Comparison of ENCODE assay signal across 20 cellular contexts in the genomic region with DNA sequence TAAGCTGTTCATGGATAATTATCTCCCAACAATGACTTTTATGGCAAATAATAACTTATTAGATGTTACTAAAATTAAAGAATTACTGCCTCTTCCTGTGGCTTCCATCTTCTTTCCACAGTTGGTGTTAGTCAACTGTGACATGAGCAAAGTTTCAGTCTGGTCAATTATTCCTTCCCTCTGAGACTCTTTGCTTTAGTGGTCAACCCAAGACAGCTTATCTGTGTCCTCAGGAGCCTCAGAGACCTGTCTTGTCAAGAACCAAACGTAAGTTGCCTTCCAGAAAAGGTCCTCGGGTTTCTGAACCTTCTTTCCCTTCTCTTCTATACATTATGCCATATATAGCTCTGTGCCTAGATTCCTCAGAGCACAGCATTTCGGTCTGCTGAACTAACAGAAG.
DNase-seq lines count a peak whose midpoint lies in the region; ATAC-seq, FAIRE-seq and TF ChIP-seq lines count a peak whose summit lies in the region.
"Had no signal": no experiment of that assay in that cellular context is flagged by ENCODE, and none has a peak within 500 bp of the region (broad histone marks: within the 10 kb centered on the region; RNA-seq: fewer than 3 reads in every experiment).

No MANE protein-coding gene starts in this region.

- TF ChIP-seq EP300 in GM12878 (IDR thresholded peaks at IDR 0.05; ENCODE audit: borderline replicate concordance in 1 of 2, control insufficient read depth in 1 of 2, low read depth in 2 of 2, low read length in 2 of 2): no peak

- H3K9me3 ChIP-seq in BLaER1 (no peaks in the 10 kb centered on the region), GM12878 (replicated peaks; ENCODE audit: control insufficient read depth, insufficient read depth, low read length) (no peaks in the 10 kb centered on the region; the same call in 2 of the 3 replicates), neural progenitor cell (ENCODE audit: low read depth) (no peaks in the 10 kb centered on the region)

- H3K27ac Mint-ChIP-seq in neural progenitor cell: no peak overlapping the region
- H3K27ac Mint-ChIP-seq: B cell; CD4-positive, alpha-beta memory T cell had no signal

- H3K4me1 ChIP-seq in BLaER1: peaks cover 9% of the 10 kb centered on the region
- H3K4me1 ChIP-seq in GM12878 (ENCODE audit: control insufficient read depth, insufficient read depth, low read length): no peaks in the 10 kb centered on the region
- H3K4me1 ChIP-seq in neural progenitor cell: no peaks in the 10 kb centered on the region

- H3K9ac ChIP-seq in BLaER1 (no peak overlapping the region), GM12878 (ENCODE audit: control insufficient read depth, insufficient read depth, low read length) (no peak overlapping the region), neural progenitor cell (no peak overlapping the region)
- H3K9ac ChIP-seq: GM23248 had no signal

- no peaks in the 10 kb centered on the region for H3K36me3 Mint-ChIP-seq in neural progenitor cell
- H3K36me3 Mint-ChIP-seq: CD4-positive, alpha-beta memory T cell had no signal

- 0% methylated on average over 3 of the region's 3 CpGs for WGBS in GM12878 (ENCODE audit: insufficient coverage, insufficient replicate concordance, low lambda C conversion rate, missing lambda C conversion rate)

- CTCF ChIA-PET in GM12878 (lab: Yijun Ruan, JAX): interaction anchor here (0.5 to 1.2 kb wide), 3 partner anchors 10 to 31 kb away, joined by 3 read pairs; no protein-coding TSS in a partner anchor

- no peak for FAIRE-seq in GM12878 (lab: Jason Lieb, UNC)
- FAIRE-seq: G401.6, H1 had no signal

- no TSS peak for BruUV-seq in GM12878 (replicated peaks; lab: Mats Ljungman, UMichigan)

- peak overlapping the region; percentile 49 for H3K4me2 ChIP-seq in BLaER1
- no peak overlapping the region for H3K4me2 ChIP-seq in GM12878 (ENCODE audit: control insufficient read depth, insufficient read depth)
- no peak overlapping the region for H3K4me2 ChIP-seq in neural progenitor cell

- SMC1A ChIA-PET in GM12878 (lab: Charles Lee; ENCODE audit: uncharacterized antibody, unreplicated experiment): interaction anchor here (0.5 to 1.3 kb wide), 3 partner anchors 35 to 92 kb away, joined by 3 read pairs; no protein-coding TSS in a partner anchor

- no peak for TF ChIP-seq POLR2A in GM12878 (IDR thresholded peaks at IDR 0.05; ENCODE audit: low read depth, low read length)

- no peaks in the 10 kb centered on the region for H3K27me3 Mint-ChIP-seq in neural progenitor cell (ENCODE audit: insufficient read depth, low read depth)
- H3K27me3 Mint-ChIP-seq: B cell; CD4-positive, alpha-beta memory T cell had no signal

- H3F3A ChIP-seq in neural progenitor cell (ENCODE audit: low read depth): no peaks in the 10 kb centered on the region

- no peaks in the 10 kb centered on the region for H3K36me3 ChIP-seq in BLaER1
- no peaks in the 10 kb centered on the region for H3K36me3 ChIP-seq in GM12878 (ENCODE audit: control insufficient read depth in 2 of 2, insufficient read depth in 2 of 2, low read length in 1 of 2)
- H3K36me3 ChIP-seq in neural progenitor cell: no peaks in the 10 kb centered on the region

- no peak overlapping the region for H3K27ac ChIP-seq in BLaER1
- no peak overlapping the region for H3K27ac ChIP-seq in GM12878 (ENCODE audit: control insufficient read depth, insufficient read depth)
- H3K27ac ChIP-seq in neural progenitor cell: no peak overlapping the region
- H3K27ac ChIP-seq: 22Rv1, GM23248 had no signal

- TF ChIP-seq RAD21 in GM12878 (IDR thresholded peaks at IDR 0.05; ENCODE audit: insufficient read depth, low read depth, low read length): no peak

- in situ Hi-C loops in GM12878 (cut with MboI): no loop called here

- no peaks in the 10 kb centered on the region for H3K79me2 ChIP-seq in GM12878 (ENCODE audit: control insufficient read depth, insufficient read depth, low read length)
- H3K79me2 ChIP-seq in neural progenitor cell (ENCODE audit: low read depth): no peaks in the 10 kb centered on the region

- H4K20me1 ChIP-seq in BLaER1: no peaks in the 10 kb centered on the region
- no peaks in the 10 kb centered on the region for H4K20me1 ChIP-seq in GM12878 (ENCODE audit: control insufficient read depth, insufficient read depth)
- no peaks in the 10 kb centered on the region for H4K20me1 ChIP-seq in neural progenitor cell (ENCODE audit: low read depth)

- H3K4me1 Mint-ChIP-seq in neural progenitor cell: no peaks in the 10 kb centered on the region
- H3K4me1 Mint-ChIP-seq: B cell; CD4-positive, alpha-beta memory T cell had no signal

- TF ChIP-seq CTCF in GM12878 (IDR thresholded peaks at IDR 0.05 in 2 of 3, conservative IDR thresholded peaks at IDR 0.05 in 1 of 3; ENCODE audit: control insufficient read depth in 2 of 3, extremely low read depth in 1 of 3, insufficient read depth in 1 of 3, low read depth in 3 of 3, low read length in 3 of 3) (no peak), neural progenitor cell (IDR thresholded peaks at IDR 0.05) (no peak)

- RAD21 ChIA-PET in GM12878 (lab: Charles Lee; ENCODE audit: unreplicated experiment): no interaction called here

- intact Hi-C loops in GM12878 (cut with micrococcal nuclease; ENCODE audit: unreplicated experiment): no loop called here

- ATAC-seq in GM19463 (IDR thresholded peaks at IDR 0.05; ENCODE audit: unreplicated experiment) (peak; percentile 65), GM12878 (peak; percentile 80), HG03342 (IDR thresholded peaks at IDR 0.05; ENCODE audit: unreplicated experiment) (no peak), HG03469 (IDR thresholded peaks at IDR 0.05; ENCODE audit: unreplicated experiment) (no peak)

- H3K4me3 Mint-ChIP-seq in neural progenitor cell: no peak overlapping the region
- H3K4me3 Mint-ChIP-seq: B cell; CD4-positive, alpha-beta memory T cell had no signal

- POLR2A ChIA-PET in GM12878 (lab: Charles Lee): no interaction called here

- DNase-seq in GM12878 (ENCODE audit: low read depth, low spot score) (no peak), neural progenitor cell (ENCODE audit: low spot score) (no peak), DMS153 (lab: John Stamatoyannopoulos, UW) (no peak)
- DNase-seq in activated CD4-positive, alpha-beta T cell treated with anti-CD3 and anti-CD28 coated beads, Interleukin-2, amount 50 U/mL, for 1 hour: no peak
- DNase-seq: C1 segment of cervical spinal cord; Calu3; CD4-positive, alpha-beta memory T cell; COR-L47; DND-41; GM23248; H7; HCEC 1CT had no signal

- no peak overlapping the region for H2AFZ ChIP-seq in GM12878 (ENCODE audit: control insufficient read depth, low read depth, low read length)
- H2AFZ ChIP-seq in neural progenitor cell (replicated peaks): peak overlapping the region; percentile 15
- H2AFZ ChIP-seq: GM23248 had no signal

- no peaks in the 10 kb centered on the region for H3K9me3 Mint-ChIP-seq in neural progenitor cell

- H3K4me3 ChIP-seq in BLaER1 (no peak overlapping the region), GM12878 (no peak overlapping the region), neural progenitor cell (no peak overlapping the region)
- H3K4me3 ChIP-seq: GM23248 had no signal

- no peaks in the 10 kb centered on the region for H3K27me3 ChIP-seq in BLaER1
- H3K27me3 ChIP-seq in GM12878 (replicated peaks in 1 of 2; ENCODE audit: control insufficient read depth in 2 of 2, insufficient read depth in 2 of 2, low read length in 1 of 2): no peaks in the 10 kb centered on the region
- H3K27me3 ChIP-seq in neural progenitor cell: no peaks in the 10 kb centered on the region

TF ChIP-seq in GM12878, 131 proteins besides CTCF, POLR2A, EP300 and RAD21:
- no peak for TF ChIP-seq MXI1 (IDR thresholded peaks at IDR 0.05; ENCODE audit: low read depth, low read length)
- TF ChIP-seq SUPT20H (IDR thresholded peaks at IDR 0.05; ENCODE audit: borderline replicate concordance, control insufficient read depth, low read depth, low read length): no peak
- TF ChIP-seq KLF5 (IDR thresholded peaks at IDR 0.05; ENCODE audit: partially characterized antibody): no peak
- TF ChIP-seq GABPA (IDR thresholded peaks at IDR 0.05; ENCODE audit: low read depth): no peak
- TF ChIP-seq BCLAF1 (IDR thresholded peaks at IDR 0.05): no peak
- TF ChIP-seq EED (IDR thresholded peaks at IDR 0.05; ENCODE audit: low read depth): no peak

Comparison
In these comparisons a context has a peak if more than half of its experiments do, and no peak if none do; other contexts are left out.
1. ATAC-seq: peak in GM19463 (single experiment) and GM12878 (single experiment); none in HG03342 (single experiment) and HG03469 (single experiment).